14 cellular contexts compared by ENCODE assay signal in the genomic region with DNA sequence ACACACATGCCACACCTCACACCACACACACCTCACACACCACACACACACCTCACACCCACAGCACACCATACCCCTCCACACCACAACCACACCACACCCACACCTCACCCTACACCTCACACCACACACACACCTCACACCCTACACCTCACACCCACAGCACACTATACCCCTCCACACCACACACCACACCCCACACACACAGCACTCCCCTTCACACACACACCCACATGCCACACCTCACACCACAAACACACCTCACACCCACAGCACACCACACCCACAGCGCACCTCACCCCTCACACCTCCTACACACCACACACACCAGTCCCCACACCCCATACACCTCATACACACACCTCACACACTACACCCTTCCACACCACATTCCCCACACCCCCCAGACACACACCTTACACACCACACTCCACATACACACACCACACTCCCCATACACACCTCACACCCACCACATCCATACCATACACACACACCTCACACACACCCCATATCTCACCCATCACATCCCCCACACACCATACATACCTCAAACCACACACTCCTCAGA.
DNase-seq lines count a peak whose midpoint lies in the region; ATAC-seq and TF ChIP-seq lines count a peak whose summit lies in the region.
"Had no signal": no experiment of that assay in that cellular context is flagged by ENCODE, and none has a peak within 500 bp of the region (broad histone marks: within the 10 kb centered on the region; RNA-seq: fewer than 3 reads in every experiment).

No MANE protein-coding gene starts in this region.

- no peak for TF ChIP-seq EP300 in sigmoid colon (IDR thresholded peaks at IDR 0.05)

- no TSS peak for BruUV-seq in PC-9 (replicated peaks; lab: Mats Ljungman, UMichigan)

- no peaks in the 10 kb centered on the region for H3K9me2 ChIP-seq in PC-9 (ENCODE audit: insufficient read depth)

- peak overlapping the region in 7 of 8 donors; percentile 39 to 96 (median 89) for H3K27ac Mint-ChIP-seq in CD8-positive, alpha-beta memory T cell
- H3K27ac Mint-ChIP-seq in T-cell = peak overlapping the region; percentile 20 to 83
- H3K27ac Mint-ChIP-seq in effector memory CD8-positive, alpha-beta T cell = peak overlapping the region; percentile 86 to 89

- no peak overlapping the region for H3K4me3 Mint-ChIP-seq in CD8-positive, alpha-beta memory T cell
- H3K4me3 Mint-ChIP-seq in T-cell = no peak overlapping the region
- H3K4me3 Mint-ChIP-seq in effector memory CD8-positive, alpha-beta T cell = peak overlapping the region in 1 of 2 donors; percentile 26
- H3K4me3 Mint-ChIP-seq: naive B cell had no signal

- peaks cover 29% of the 10 kb centered on the region for H3K36me3 ChIP-seq in CD8-positive, alpha-beta memory T cell (ENCODE audit: insufficient read depth, low read length)
- H3K36me3 ChIP-seq in sigmoid colon (peaks cover 20 to 77% (median 48%) of the 10 kb centered on the region in 4 donors), PC-9 (ENCODE audit: low read depth) (peaks cover 58% of the 10 kb centered on the region)

- TF ChIP-seq POLR2A in sigmoid colon (IDR thresholded peaks at IDR 0.05) = no peak

- peaks cover 0 to 4% (median 0%) of the 10 kb centered on the region in 5 donors for H3K9me3 Mint-ChIP-seq in CD8-positive, alpha-beta memory T cell
- H3K9me3 Mint-ChIP-seq in T-cell = no peaks in the 10 kb centered on the region
- H3K9me3 Mint-ChIP-seq in effector memory CD8-positive, alpha-beta T cell = peaks cover 5 to 13% of the 10 kb centered on the region in 2 donors
- H3K9me3 Mint-ChIP-seq: naive B cell had no signal

- H3K4me1 Mint-ChIP-seq in CD8-positive, alpha-beta memory T cell = peaks cover 7 to 11% (median 11%) of the 10 kb centered on the region in 3 donors
- H3K4me1 Mint-ChIP-seq in T-cell = peaks cover 13 to 29% (median 14%) of the 10 kb centered on the region in 3 donors
- peaks cover 17 to 22% of the 10 kb centered on the region in 2 donors for H3K4me1 Mint-ChIP-seq in effector memory CD8-positive, alpha-beta T cell (ENCODE audit: low read depth in 2 of 2)

- no peak overlapping the region for H2AFZ ChIP-seq in PC-9

- no peaks in the 10 kb centered on the region for H3K79me2 ChIP-seq in PC-9 (ENCODE audit: low read depth)

- WGBS in sigmoid colon, 2 donors = 66 to 82% methylated on average over 1 of the region's 1 CpG

- peak in 1 of 5 donors; percentile 19 for DNase-seq in CD8-positive, alpha-beta memory T cell
- peak in 3 of 34 experiments; percentile 4 to 19 (median 4) for DNase-seq in T-cell
- peak; percentile 10 to 23 (median 16) for DNase-seq in effector memory CD8-positive, alpha-beta T cell
- DNase-seq in sigmoid colon = no peak
- DNase-seq in occipital lobe (lab: John Stamatoyannopoulos, UW) = no peak
- DNase-seq in NK-92 (lab: John Stamatoyannopoulos, UW; ENCODE audit: unreplicated experiment) = no peak
- DNase-seq in PC-9 = no peak
- no peak for DNase-seq in dedifferentiated amniotic fluid mesenchymal stem cell (ENCODE audit: extremely low spot score)
- DNase-seq: activated CD8-positive, alpha-beta memory T cell treated with anti-CD3 and anti-CD28 coated beads, Interleukin-2, amount 50 U/mL, for 4 hours; foreskin keratinocyte; MG63; naive B cell; spleen had no signal

- POLR2A ChIA-PET in CD8-positive, alpha-beta memory T cell (lab: Charles Lee) = no interaction called here
- POLR2A ChIA-PET in T-cell (lab: Charles Lee) = no interaction called here
- POLR2A ChIA-PET in PC-9 (lab: Charles Lee; ENCODE audit: unreplicated experiment) = no interaction called here

- no peaks in the 10 kb centered on the region for H3K4me1 ChIP-seq in CD8-positive, alpha-beta memory T cell (ENCODE audit: insufficient read depth, low read length)
- H3K4me1 ChIP-seq in sigmoid colon (peaks cover 0 to 97% (median 87%) of the 10 kb centered on the region in 4 donors), PC-9 (replicated peaks; ENCODE audit: insufficient read depth) (no peaks in the 10 kb centered on the region)
- H3K4me1 ChIP-seq: foreskin keratinocyte had no signal

- H3F3A ChIP-seq in PC-9 (ENCODE audit: insufficient read depth, low read depth) = peaks cover 20% of the 10 kb centered on the region; the same call in 1 of the 2 replicates

- intact Hi-C loops in sigmoid colon (cut with DNase I) = no loop called here
- intact Hi-C loops in PC-9 (cut with micrococcal nuclease; ENCODE audit: unreplicated experiment) = no loop called here

- peak in 1 of 4 experiments; percentile 29 for ATAC-seq in T-cell (replicated peaks in 1 of 4)
- ATAC-seq in effector memory CD8-positive, alpha-beta T cell (replicated peaks) = peak; percentile 71
- ATAC-seq: foreskin keratinocyte, Panc1 had no signal

- peak overlapping the region; percentile 52 for H3K27ac ChIP-seq in CD8-positive, alpha-beta memory T cell (ENCODE audit: low read depth, low read length)
- H3K27ac ChIP-seq in sigmoid colon (peak overlapping the region; percentile 98 to 100 (median 100)), PC-9 (no peak overlapping the region)
- H3K27ac ChIP-seq: foreskin keratinocyte had no signal

- H3K36me3 Mint-ChIP-seq in CD8-positive, alpha-beta memory T cell = peaks cover 0 to 15% (median 2%) of the 10 kb centered on the region in 3 donors
- peaks cover 27% of the 10 kb centered on the region for H3K36me3 Mint-ChIP-seq in T-cell
- peaks cover 17% of the 10 kb centered on the region for H3K36me3 Mint-ChIP-seq in effector memory CD8-positive, alpha-beta T cell (ENCODE audit: insufficient read depth)
- H3K36me3 Mint-ChIP-seq: naive B cell had no signal

- no peak overlapping the region for H3K4me3 ChIP-seq in CD8-positive, alpha-beta memory T cell (ENCODE audit: low read length)
- H3K4me3 ChIP-seq in sigmoid colon = no peak overlapping the region
- H3K4me3 ChIP-seq in PC-9 = no peak overlapping the region
- H3K4me3 ChIP-seq: MG63, spleen had no signal

- no peak overlapping the region for H3K4me2 ChIP-seq in PC-9

- peaks cover 1 to 5% of the 10 kb centered on the region in 2 donors for H3K27me3 Mint-ChIP-seq in CD8-positive, alpha-beta memory T cell
- H3K27me3 Mint-ChIP-seq in T-cell = no peaks in the 10 kb centered on the region
- H3K27me3 Mint-ChIP-seq in effector memory CD8-positive, alpha-beta T cell = no peaks in the 10 kb centered on the region

- no peak for TF ChIP-seq CTCF in sigmoid colon (IDR thresholded peaks at IDR 0.05)
- no peak for TF ChIP-seq CTCF in PC-9 (conservative IDR thresholded peaks at IDR 0.05)

- peaks cover 20% of the 10 kb centered on the region for H4K20me1 ChIP-seq in PC-9 (ENCODE audit: insufficient read depth)

- CTCF ChIA-PET in CD8-positive, alpha-beta memory T cell (lab: Charles Lee) = no interaction called here
- CTCF ChIA-PET in T-cell (lab: Charles Lee) = no interaction called here
- CTCF ChIA-PET in PC-9 (lab: Charles Lee) = no interaction called here

- no peaks in the 10 kb centered on the region for H3K9me3 ChIP-seq in CD8-positive, alpha-beta memory T cell (ENCODE audit: low read length)
- H3K9me3 ChIP-seq in sigmoid colon (no peaks in the 10 kb centered on the region), PC-9 (ENCODE audit: insufficient read depth, low read depth) (no peaks in the 10 kb centered on the region)
- H3K9me3 ChIP-seq: MG63, spleen had no signal

- no peaks in the 10 kb centered on the region for H3K27me3 ChIP-seq in CD8-positive, alpha-beta memory T cell (ENCODE audit: insufficient read depth, low read length, poor library complexity, severe bottlenecking)
- H3K27me3 ChIP-seq in sigmoid colon (no peaks in the 10 kb centered on the region), PC-9 (ENCODE audit: insufficient read depth, low read depth) (no peaks in the 10 kb centered on the region)
- H3K27me3 ChIP-seq: foreskin keratinocyte, MG63 had no signal

Comparison
In these comparisons a context has a peak if more than half of its experiments do, and no peak if none do; other contexts are left out.
1. DNase-seq: peak in effector memory CD8-positive, alpha-beta T cell (3 of 3); none in sigmoid colon (single experiment), occipital lobe (single experiment), NK-92 (single experiment), PC-9 (0 of 2) and dedifferentiated amniotic fluid mesenchymal stem cell (single experiment).
2. Peak in every context shown above with its lines, with median percentiles within 50 percentile points of each other: H3K27ac Mint-ChIP-seq.